5 cellular contexts compared by ENCODE assay signal in the genomic region with DNA sequence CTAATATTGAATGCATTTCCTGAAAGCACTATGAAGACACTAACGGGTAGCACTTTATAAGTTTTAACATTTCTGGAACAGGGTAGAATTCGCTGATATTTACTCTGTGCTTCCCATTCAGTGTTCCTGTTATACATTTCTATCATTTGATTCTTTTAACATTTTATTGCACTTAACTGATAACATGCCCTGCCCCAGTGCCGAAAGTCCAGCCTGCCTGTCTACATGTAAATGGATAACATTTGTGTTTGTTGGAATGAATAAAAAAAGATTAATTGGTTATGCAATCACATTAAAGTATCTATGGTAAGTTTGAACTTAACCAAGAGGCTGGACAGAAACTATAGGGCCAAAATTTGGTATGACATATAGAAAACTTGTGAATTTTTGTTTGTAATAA.
"Had no signal": no experiment of that assay in that cellular context is flagged by ENCODE, and none has a peak within 500 bp of the region (broad histone marks: within the 10 kb centered on the region; RNA-seq: fewer than 3 reads in every experiment).

No MANE protein-coding gene starts in this region.

- H2AFZ ChIP-seq: GM23338 had no signal

- H3K27ac ChIP-seq: HL-60 had no signal

- H3K4me2 ChIP-seq: GM23338 had no signal

- DNase-seq: H9, HCEC 1CT, KBM-7 had no signal

- ATAC-seq: GM23338 had no signal

- H3K4me3 ChIP-seq: GM23338 had no signal
